Comparison of ENCODE assay signal across 1 cellular context in genomic region chr1:9680828-9681227, GRCh38.
TF ChIP-seq lines count a peak whose summit lies in the region.

No MANE protein-coding gene starts in this region.

TF ChIP-seq in H1, 55 proteins besides CTCF, POLR2A, EP300 and RAD21:
- TF ChIP-seq BCL11A (IDR thresholded peaks at IDR 0.05; ENCODE audit: low read depth in 2 of 2, low read length in 2 of 2) (no peak), CHD2 (IDR thresholded peaks at IDR 0.05; ENCODE audit: low read length) (no peak), ZNF274 (IDR thresholded peaks at IDR 0.05; ENCODE audit: borderline replicate concordance, extremely low read depth, low read length) (no peak)
